ENCODE assay signal across 8 cellular contexts in the genomic region with DNA sequence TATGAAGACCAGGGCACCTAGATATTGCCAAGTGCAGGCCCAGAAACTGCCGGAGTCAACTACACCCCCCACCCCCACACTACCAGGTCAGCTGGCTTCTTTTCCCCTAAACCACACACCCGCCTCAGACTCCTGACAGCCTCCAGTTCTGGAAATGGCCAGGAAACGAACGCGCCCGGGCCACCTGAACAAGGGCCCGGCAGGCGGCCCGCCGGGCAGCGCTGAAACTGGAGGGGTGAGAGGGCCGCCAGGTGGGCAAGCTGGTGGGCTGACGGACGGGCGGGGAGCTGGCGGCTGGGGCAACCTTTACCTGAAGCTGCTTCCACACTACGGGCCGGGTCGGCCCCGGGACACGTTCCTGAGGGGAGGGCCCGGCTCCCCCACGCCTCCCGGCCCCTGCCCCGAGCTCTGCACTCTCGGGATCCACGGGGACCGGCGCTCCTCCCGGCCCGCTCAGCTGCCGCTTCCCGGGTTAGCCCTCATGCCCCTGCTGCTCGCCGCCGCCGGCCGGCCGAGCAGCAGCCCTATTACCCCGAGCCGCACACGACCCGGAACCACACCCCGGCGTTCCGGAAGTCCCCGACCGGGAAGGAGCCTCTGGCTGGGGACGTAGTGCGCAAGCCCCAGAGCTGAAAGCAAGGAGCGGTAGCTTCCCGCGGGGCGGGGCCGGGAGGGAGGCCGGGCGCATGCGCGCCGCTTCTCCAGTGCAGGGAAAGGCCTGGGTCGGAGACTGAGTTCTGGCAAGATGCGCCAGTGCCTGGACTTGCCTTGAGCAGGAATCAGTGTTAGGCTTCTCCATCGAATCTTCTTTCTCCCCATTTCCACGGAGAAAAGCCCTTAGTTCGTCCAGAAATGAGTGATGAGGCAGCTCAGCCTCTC. TPM values are rescaled to one million over a fixed set of nuclear protein-coding genes. Genes with fewer than 3 reads are reported as not detected.
DNase-seq lines count a peak whose midpoint lies in the region; TF ChIP-seq lines count a peak whose summit lies in the region.

A gene (minus strand): TSS at position 548 of the 879 bp plus-strand sequence. CDS start 34,634 bp downstream, outside the sequence.

- H3K36me3 Mint-ChIP-seq in HFFc6 (ENCODE audit: low read depth), result peaks cover 15% of the 10 kb centered on the region; the same call in 1 of the 2 replicates

- no peak for TF ChIP-seq CTCF in HFFc6 (IDR thresholded peaks at IDR 0.05)

- peaks cover 14% of the 10 kb centered on the region for H3K4me1 ChIP-seq in neuron (ENCODE audit: insufficient read depth, low read length)

- H3K4me1 Mint-ChIP-seq in HFFc6 (ENCODE audit: low read depth), result peaks cover 35% of the 10 kb centered on the region

- no peaks in the 10 kb centered on the region for H3K36me3 ChIP-seq in neuron (ENCODE audit: insufficient read depth, low read length)

- DNase-seq in GM04504 (ENCODE audit: low read depth) (peak; percentile 92), HFFc6 (peak; percentile 93), NAMALWA (ENCODE audit: low spot score) (peak; percentile 96), SK-MEL-5 (ENCODE audit: low read depth, low spot score) (peak; percentile 95), foreskin melanocyte (peak; percentile 90), stromal cell of bone marrow (ENCODE audit: low read depth) (peak; percentile 94)
- DNase-seq in activated naive CD4-positive, alpha-beta T cell treated with Interleukin-2 at 50 U/mL for 16 hours, result peak; percentile 95

- H3K9me3 Mint-ChIP-seq in HFFc6, result no peaks in the 10 kb centered on the region

- no peaks in the 10 kb centered on the region for H3K9me3 ChIP-seq in neuron (ENCODE audit: low read length)

- H3K4me3 ChIP-seq in neuron (ENCODE audit: low read length), result peak within 1 kb of the TSS; percentile 84

- peaks cover 3% of the 10 kb centered on the region; the same call in 1 of the 2 replicates for H3K27me3 Mint-ChIP-seq in HFFc6 (ENCODE audit: insufficient read depth)

- H3K4me3 Mint-ChIP-seq in HFFc6, result peak within 1 kb of the TSS; percentile 93

- in situ Hi-C loops in SK-MEL-5 (cut with HindIII; ENCODE audit: low pct_unique_long_range_greater_than_20kb, low sequenced_read_pairs), result no loop called here

- peak within 1 kb of the TSS; percentile 88 for H3K27ac Mint-ChIP-seq in HFFc6

- peak within 1 kb of the TSS; percentile 41 for H2AFZ ChIP-seq in neuron (ENCODE audit: low read depth, low read length)

- H3K27me3 ChIP-seq in neuron (ENCODE audit: insufficient read depth, low read length), result no peaks in the 10 kb centered on the region

RNA-seq across cellular contexts. Expression of the gene that starts here (rescaled TPM):
- total RNA-seq in HFFc6 (2021; fragmentation: NEBNext Ultra II Directional; extraction: Animal tissue kit (Norgen Biotek cat#: 25700)), result 100 to 1,000 TPM; 115 to 167 (median 130) TPM
- 102 and 104 TPM in 2 replicates for total RNA-seq in SK-MEL-5 (2014; rRNA removed; shearing (Covaris generic))
- polyA plus RNA-seq in SK-MEL-5 (2015; cell fraction: cytosol; rRNA removed), result 97.2 and 120 TPM in 2 replicates
- 33.4 and 52.9 TPM in 2 replicates for polyA plus RNA-seq in SK-MEL-5 (2015; cell fraction: nucleus; rRNA removed)

Comparison
In these comparisons a context has a peak if more than half of its experiments do, and no peak if none do; other contexts are left out.
1. Peak in every context shown above with its lines: DNase-seq and H3K4me3 ChIP-seq.